8 cellular contexts compared by ENCODE assay signal in the genomic region with DNA sequence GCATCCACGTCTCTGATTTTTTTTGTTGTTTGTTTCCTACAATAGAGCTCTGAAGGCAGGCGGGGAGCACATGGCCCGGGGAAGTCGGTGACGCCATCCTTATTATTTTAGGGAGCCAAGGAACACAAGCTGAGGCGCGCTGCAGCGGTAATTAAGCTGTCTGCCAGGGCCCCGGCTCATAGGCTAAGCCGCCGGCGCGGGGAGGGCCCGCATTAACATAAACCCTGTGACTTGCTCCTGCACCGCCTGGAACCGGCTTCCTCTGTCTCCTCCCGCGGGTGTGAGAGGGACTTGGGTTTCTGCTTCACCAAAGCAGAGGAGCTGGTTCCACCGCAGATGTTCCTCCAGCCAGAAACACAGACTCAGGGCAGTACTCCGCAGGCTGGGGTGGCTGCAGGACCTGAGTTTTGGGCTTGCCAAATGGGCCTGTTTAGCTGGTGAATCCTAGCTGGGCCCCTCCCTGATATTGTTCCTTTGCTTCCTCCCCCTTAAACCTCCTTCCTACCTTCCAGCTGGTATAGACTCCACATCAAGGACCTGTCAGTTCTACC. TPM values are rescaled to one million over a fixed set of nuclear protein-coding genes. Genes with fewer than 3 reads are reported as not detected.
DNase-seq lines count a peak whose midpoint lies in the region; ATAC-seq lines count a peak whose summit lies in the region.

No MANE protein-coding gene starts in this region.

- peaks cover 24% of the 10 kb centered on the region for H3K4me1 ChIP-seq in skeletal muscle satellite cell (ENCODE audit: control insufficient read depth, insufficient read depth, low read length)

- H3K9ac ChIP-seq in skeletal muscle satellite cell (ENCODE audit: low read depth, low read length): peak overlapping the region; percentile 48

- no peaks in the 10 kb centered on the region for H3K36me3 ChIP-seq in skeletal muscle satellite cell (ENCODE audit: insufficient read depth, low read length)

- ATAC-seq in GM18520 (IDR thresholded peaks at IDR 0.05; ENCODE audit: unreplicated experiment): peak; percentile 36
- peak; percentile 68 for ATAC-seq in HG03175 (IDR thresholded peaks at IDR 0.05; ENCODE audit: unreplicated experiment)
- ATAC-seq in HG03469 (IDR thresholded peaks at IDR 0.05; ENCODE audit: unreplicated experiment): no peak

- peak; percentile 17 to 48 (median 42) for DNase-seq in activated CD4-positive, CD25-positive, alpha-beta regulatory T cell (lab: John Stamatoyannopoulos, UW)
- DNase-seq in central memory CD4-positive, alpha-beta T cell: peak; percentile 61
- DNase-seq in inferior parietal cortex (ENCODE audit: extremely low spot score): peak; percentile 87
- DNase-seq in NCI-H1048 (lab: John Stamatoyannopoulos, UW): no peak

- H3K9me3 ChIP-seq in skeletal muscle satellite cell (replicated peaks; ENCODE audit: low read length): no peaks in the 10 kb centered on the region

- peak overlapping the region; percentile 2 for H3K4me3 ChIP-seq in skeletal muscle satellite cell (ENCODE audit: low read length)

- H3K27me3 ChIP-seq in skeletal muscle satellite cell (ENCODE audit: control insufficient read depth, insufficient read depth, low read length): no peaks in the 10 kb centered on the region

- peak overlapping the region; percentile 70 for H3K4me2 ChIP-seq in skeletal muscle satellite cell (ENCODE audit: low read length)

RNA-seq across cellular contexts. Expression of gene ANP32A, which starts 25.3 kb away (rescaled TPM):
- total RNA-seq in skeletal muscle satellite cell (2012; rRNA removed): 29.4 and 31.5 TPM in 2 replicates
